ENCODE assay signal across 29 cellular contexts in genomic region chr1:14326857-14327256, GRCh38.
DNase-seq lines count a peak whose midpoint lies in the region; ATAC-seq and TF ChIP-seq lines count a peak whose summit lies in the region.
"Had no signal": no experiment of that assay in that cellular context is flagged by ENCODE, and none has a peak within 500 bp of the region (broad histone marks: within the 10 kb centered on the region; RNA-seq: fewer than 3 reads in every experiment).

No MANE protein-coding gene starts in this region.

- H3K4me1 ChIP-seq in left lung = no peaks in the 10 kb centered on the region
- no peaks in the 10 kb centered on the region for H3K4me1 ChIP-seq in lower lobe of right lung
- no peaks in the 10 kb centered on the region for H3K4me1 ChIP-seq in upper lobe of right lung
- H3K4me1 ChIP-seq: A549, BE2C, Caco-2 had no signal

- H3K27ac ChIP-seq in left lung = no peak overlapping the region
- H3K27ac ChIP-seq in lower lobe of right lung = no peak overlapping the region
- no peak overlapping the region for H3K27ac ChIP-seq in upper lobe of right lung
- H3K27ac ChIP-seq: 22Rv1; A549; BLaER1; BLaER1 treated with 17β-estradiol and CSF1 and Interleukin-3, amounts not matched to agents 10 nM and 100 nM; C4-2B had no signal

- intact Hi-C loops in left lung (cut with DNase I) = no loop called here
- intact Hi-C loops in lower lobe of right lung (cut with DNase I) = no loop called here
- intact Hi-C loops in upper lobe of right lung (cut with DNase I) = no loop called here

- no peaks in the 10 kb centered on the region for H3K36me3 ChIP-seq in left lung
- H3K36me3 ChIP-seq in lower lobe of right lung = no peaks in the 10 kb centered on the region
- no peaks in the 10 kb centered on the region for H3K36me3 ChIP-seq in upper lobe of right lung
- H3K36me3 ChIP-seq: BE2C; BLaER1; BLaER1 treated with 17β-estradiol and CSF1 and Interleukin-3, amounts not matched to agents 10 nM and 100 nM had no signal

- ATAC-seq in left lung = peak; percentile 85
- peak; percentile 47 to 61 for ATAC-seq in lower lobe of right lung
- ATAC-seq in upper lobe of right lung = peak; percentile 59
- ATAC-seq in HG03196 (IDR thresholded peaks at IDR 0.05; ENCODE audit: unreplicated experiment) = no peak
- ATAC-seq: A549; CD8-positive, alpha-beta T cell had no signal

- TF ChIP-seq CTCF in left lung (IDR thresholded peaks at IDR 0.05) (no peak), lower lobe of right lung (IDR thresholded peaks at IDR 0.05) (no peak), upper lobe of right lung (IDR thresholded peaks at IDR 0.05) (no peak)

- H3K4me3 ChIP-seq in left lung (no peak overlapping the region), lower lobe of right lung (no peak overlapping the region), upper lobe of right lung (no peak overlapping the region)
- H3K4me3 ChIP-seq: A549; BLaER1; BLaER1 treated with 17β-estradiol and CSF1 and Interleukin-3, amounts not matched to agents 10 nM and 100 nM had no signal

- peaks cover 0 to 16% of the 10 kb centered on the region in 2 donors for H3K9me3 ChIP-seq in left lung
- H3K9me3 ChIP-seq in lower lobe of right lung = no peaks in the 10 kb centered on the region
- no peaks in the 10 kb centered on the region for H3K9me3 ChIP-seq in upper lobe of right lung
- H3K9me3 ChIP-seq: A549, BE2C, Caco-2 had no signal

- DNase-seq in left lung (no peak), lower lobe of right lung (no peak), upper lobe of right lung (no peak), midbrain (lab: John Stamatoyannopoulos, UW) (no peak), COLO668 (lab: John Stamatoyannopoulos, UW; ENCODE audit: unreplicated experiment) (no peak)
- DNase-seq: 8988T; ACHN; AML-193; BE2C; C1 segment of cervical spinal cord; Caco-2; Calu3; CD4-positive, alpha-beta memory T cell; CD4-positive, alpha-beta T cell; CD4-positive, CD25-positive, alpha-beta regulatory T cell; CD8-positive, alpha-beta memory T cell; CD8-positive, alpha-beta T cell; DMS 273 treated with DMSO at 0.1 percent for 48 hours; DMS53; DMS79; DMS79 treated with DMSO at 0.1 percent for 48 hours; DND-41; EL had no signal

- H3K27me3 ChIP-seq in left lung (no peaks in the 10 kb centered on the region), lower lobe of right lung (ENCODE audit: low read depth) (no peaks in the 10 kb centered on the region), upper lobe of right lung (no peaks in the 10 kb centered on the region)
- H3K27me3 ChIP-seq: BE2C; BLaER1; BLaER1 treated with 17β-estradiol and CSF1 and Interleukin-3, amounts not matched to agents 10 nM and 100 nM had no signal
